8 cellular contexts compared by ENCODE assay signal in the genomic region with DNA sequence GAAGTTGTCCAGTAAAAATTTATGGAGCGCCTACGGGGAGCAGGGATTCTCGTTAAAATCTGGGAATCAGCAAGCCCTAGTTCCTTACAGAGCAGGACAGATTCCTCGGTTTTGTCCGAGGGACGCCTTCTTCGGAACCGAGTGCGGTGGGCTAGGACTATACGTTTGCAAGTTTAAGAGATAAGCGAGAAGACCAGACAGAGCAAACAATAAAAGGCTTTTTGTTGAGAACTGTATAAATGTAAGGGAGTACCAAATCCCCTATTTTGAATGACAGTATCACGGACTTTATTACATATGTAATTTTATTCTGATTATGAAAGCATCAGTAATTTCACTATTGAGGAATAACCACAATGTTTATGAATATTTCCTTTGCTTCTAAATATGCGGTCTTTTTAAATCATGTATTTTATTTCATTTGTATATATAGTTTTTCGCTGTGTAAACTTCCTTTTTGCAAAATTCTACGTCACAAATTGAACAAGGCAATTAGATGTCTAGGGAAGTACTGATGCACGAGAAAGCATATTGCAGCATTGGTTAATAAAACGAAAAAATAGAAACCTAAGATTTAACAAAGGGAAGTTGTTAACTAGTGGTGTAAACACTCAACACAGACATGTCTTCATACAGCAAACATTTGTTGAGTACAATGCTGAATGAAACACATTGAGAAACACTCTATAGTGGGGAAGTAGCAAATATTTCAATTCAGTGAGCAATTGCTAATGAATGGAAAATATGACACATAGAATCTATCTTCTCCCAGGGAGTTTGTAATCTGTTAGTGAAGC. TPM values are rescaled to one million over a fixed set of nuclear protein-coding genes. Genes with fewer than 3 reads are reported as not detected.
DNase-seq lines count a peak whose midpoint lies in the region; ATAC-seq, FAIRE-seq and TF ChIP-seq lines count a peak whose summit lies in the region.

No MANE protein-coding gene starts in this region.

- H3K9me3 ChIP-seq in A549 (no peaks in the 10 kb centered on the region), SK-N-MC (ENCODE audit: low read depth, low read length) (no peaks in the 10 kb centered on the region), esophagus (ENCODE audit: control insufficient read depth in 2 of 2, insufficient read depth in 1 of 2, low read depth in 1 of 2, low read length in 1 of 2) (no peaks in the 10 kb centered on the region), neutrophil (no peaks in the 10 kb centered on the region)

- POLR2A ChIA-PET in A549 (lab: Yijun Ruan, JAX): interaction anchor here (0.9 to 2.3 kb wide), 3 partner anchors 15 to 201 kb away, joined by 3 to 13 read pairs (median 9); no protein-coding TSS in a partner anchor

- CTCF ChIA-PET in A549 (lab: Yijun Ruan, JAX): interaction anchor here (0.6 to 2.9 kb wide), 11 partner anchors 8 to 144 kb away, joined by 3 to 11 read pairs (median 4); no protein-coding TSS in a partner anchor

- H3K9ac ChIP-seq in SK-N-MC (ENCODE audit: insufficient read length): peak overlapping the region; percentile 79

- no peak for TF ChIP-seq POLR2A in A549 (IDR thresholded peaks at IDR 0.05; ENCODE audit: low read length)

- H3K36me3 ChIP-seq in SK-N-MC (ENCODE audit: insufficient read depth, low read length) (no peaks in the 10 kb centered on the region), esophagus (ENCODE audit: control insufficient read depth in 2 of 2, insufficient read depth in 2 of 2, low read length in 1 of 2) (no peaks in the 10 kb centered on the region), neutrophil (no peaks in the 10 kb centered on the region)

- ATAC-seq in A549 (no peak; a peak in 1 of 6 replicates), GM19324 (IDR thresholded peaks at IDR 0.05; ENCODE audit: low FRiP score, unreplicated experiment) (no peak), HG02610 (IDR thresholded peaks at IDR 0.05; ENCODE audit: unreplicated experiment) (no peak)

- H3K4me2 ChIP-seq in A549: peak overlapping the region; percentile 79

- peaks cover 16% of the 10 kb centered on the region for H3K4me1 ChIP-seq in A549
- peaks cover 2 to 3% of the 10 kb centered on the region in 2 donors for H3K4me1 ChIP-seq in esophagus (ENCODE audit: control insufficient read depth in 2 of 2, insufficient read depth in 2 of 2, low read length in 1 of 2)
- peaks cover 35% of the 10 kb centered on the region in 2 experiments for H3K4me1 ChIP-seq in neutrophil (ENCODE audit: control insufficient read depth in 1 of 2, insufficient read depth in 1 of 2, low read depth in 1 of 2, low read length in 1 of 2)

- DNase-seq in A549 (ENCODE audit: low read depth in 1 of 2, low spot score in 1 of 2) (no peak), GM12865 (ENCODE audit: low read depth) (no peak), SK-N-MC (ENCODE audit: low read depth, low spot score) (no peak)
- DNase-seq in stimulated activated CD4-positive, alpha-beta T cell treated with anti-CD3 and anti-CD28 coated beads, Interleukin-4, amount 100 ng/mL, for 1 hour: no peak

- 20% methylated on average over 14 of the region's 17 CpGs for WGBS in A549 (ENCODE audit: missing lambda C conversion rate)
- WGBS in esophagus, 2 donors: 9 to 15% methylated on average over 17 of the region's 17 CpGs

- FAIRE-seq in A549 (lab: Jason Lieb, UNC): no peak

- H3K4me3 ChIP-seq in A549 (peak overlapping the region; percentile 99), GM12865 (ENCODE audit: low read depth, low read length) (peak overlapping the region; percentile 73), SK-N-MC (peak overlapping the region; percentile 95), esophagus (ENCODE audit: low read depth in 1 of 2, low read length in 2 of 2) (peak overlapping the region; percentile 88 to 93), neutrophil (ENCODE audit: low read depth in 1 of 2, low read length in 1 of 2) (peak overlapping the region; percentile 92 to 94)

- peak overlapping the region; percentile 100 for H3K27ac ChIP-seq in A549
- H3K27ac ChIP-seq in SK-N-MC: peak overlapping the region; percentile 11; the same call in 1 of the 2 replicates
- peak overlapping the region; percentile 89 to 95 for H3K27ac ChIP-seq in esophagus (ENCODE audit: low read depth in 2 of 2, low read length in 1 of 2)
- peak overlapping the region; percentile 94 for H3K27ac ChIP-seq in neutrophil

- TF ChIP-seq CTCF in A549 (IDR thresholded peaks at IDR 0.05) (no peak), GM12865 (IDR thresholded peaks at IDR 0.05; ENCODE audit: insufficient read depth, low read depth, low read length, missing control alignments) (no peak), neutrophil (IDR thresholded peaks at IDR 0.05) (no peak)

- no peak for TF ChIP-seq EP300 in A549 (IDR thresholded peaks at IDR 0.05)

- TF ChIP-seq RAD21 in A549 (conservative IDR thresholded peaks at IDR 0.05 in 1 of 2, IDR thresholded peaks at IDR 0.05 in 1 of 2): no peak

- H3K27me3 ChIP-seq in esophagus (ENCODE audit: control insufficient read depth in 1 of 2, insufficient read depth in 2 of 2, low read length in 2 of 2): no peaks in the 10 kb centered on the region
- peaks cover 14% of the 10 kb centered on the region for H3K27me3 ChIP-seq in neutrophil

TF ChIP-seq in A549, 52 proteins besides CTCF, POLR2A, EP300 and RAD21:
- TF ChIP-seq FOSL2 (IDR thresholded peaks at IDR 0.05): no peak
- peak; percentile 26 for TF ChIP-seq FOSL2 (CRISPR knock-in tag; IDR thresholded peaks at IDR 0.05)
- TF ChIP-seq, protein P1, sequence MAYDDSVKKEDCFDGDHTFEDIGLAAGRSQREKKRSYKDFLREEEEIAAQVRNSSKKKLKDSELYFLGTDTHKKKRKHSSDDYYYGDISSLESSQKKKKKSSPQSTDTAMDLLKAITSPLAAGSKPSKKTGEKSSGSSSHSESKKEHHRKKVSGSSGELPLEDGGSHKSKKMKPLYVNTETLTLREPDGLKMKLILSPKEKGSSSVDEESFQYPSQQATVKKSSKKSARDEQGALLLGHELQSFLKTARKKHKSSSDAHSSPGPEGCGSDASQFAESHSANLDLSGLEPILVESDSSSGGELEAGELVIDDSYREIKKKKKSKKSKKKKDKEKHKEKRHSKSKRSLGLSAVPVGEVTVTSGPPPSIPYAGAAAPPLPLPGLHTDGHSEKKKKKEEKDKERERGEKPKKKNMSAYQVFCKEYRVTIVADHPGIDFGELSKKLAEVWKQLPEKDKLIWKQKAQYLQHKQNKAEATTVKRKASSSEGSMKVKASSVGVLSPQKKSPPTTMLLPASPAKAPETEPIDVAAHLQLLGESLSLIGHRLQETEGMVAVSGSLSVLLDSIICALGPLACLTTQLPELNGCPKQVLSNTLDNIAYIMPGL (CRISPR knock-in tag; IDR thresholded peaks at IDR 0.05; ENCODE audit: borderline replicate concordance): no peak
TF ChIP-seq in A549: peak in this region for 1.

RNA-seq across cellular contexts. Expression of a gene that starts 1.2 kb away (rescaled TPM):
- polyA plus RNA-seq in A549 (2011; rRNA removed): 60.2 and 66.0 TPM in 2 replicates
- polyA plus RNA-seq in A549 (2012; cell fraction: cytosol; rRNA removed): 23.3 and 26.1 TPM in 2 replicates
- polyA plus RNA-seq in A549 (2012; cell fraction: nucleus; rRNA removed): 72.9 and 89.4 TPM in 2 replicates
- polyA plus RNA-seq in A549 (2017; fragmentation: RNase III; extraction: RNeasy Plus Mini Kit Qiagen cat#74134 plus additional on column Dnase treatment): 27.8 to 35.9 TPM (median 32.1 TPM) in 3 replicates
- polyA minus RNA-seq in A549 (2011; rRNA and poly(A)+ RNA removed): 56.5 and 92.3 TPM in 2 replicates
- 10 to 100 TPM; 19.7 to 34.4 TPM for polyA plus RNA-seq in esophagus

Comparison
In these comparisons a context has a peak if more than half of its experiments do, and no peak if none do; other contexts are left out.
1. H3K27ac ChIP-seq: peak in every context shown above with its lines; median percentile 100 in A549; 94 in neutrophil; 92 in esophagus; 11 in SK-N-MC.